Comparison of ENCODE assay signal across 8 cellular contexts in genomic region chr11:73876424-73877300, GRCh38. TPM values are rescaled to one million over a fixed set of nuclear protein-coding genes. Genes with fewer than 3 reads are reported as not detected.
DNase-seq lines count a peak whose midpoint lies in the region; ATAC-seq and TF ChIP-seq lines count a peak whose summit lies in the region.

COA4 (minus strand) TSS chr11:73876846; CDS start chr11:73873378, 3,468 bp downstream.
PAAF1 (plus strand) TSS chr11:73876999; CDS start chr11:73877022, 23 bp downstream.

- H3K4me1 Mint-ChIP-seq in activated CD4-positive, alpha-beta T cell treated with anti-CD3 and anti-CD28 coated beads for 36 hours = peaks cover 32% of the 10 kb centered on the region

- no peaks in the 10 kb centered on the region for H3K9me3 Mint-ChIP-seq in activated CD4-positive, alpha-beta T cell treated with anti-CD3 and anti-CD28 coated beads for 36 hours (ENCODE audit: low read depth)

- DNase-seq in Ammon's horn (ENCODE audit: low spot score) (peak; percentile 99), GM19238 (ENCODE audit: insufficient read length, low spot score) (peak; percentile 95), NCI-H524 (lab: John Stamatoyannopoulos, UW) (peak; percentile 92 to 98), choroid plexus epithelial cell (ENCODE audit: low read depth) (peak; percentile 96), kidney glomerular epithelial cell (lab: John Stamatoyannopoulos, UW) (peak; percentile 95)
- DNase-seq in activated CD4-positive, alpha-beta T cell treated with anti-CD3 and anti-CD28 coated beads for 36 hours = peak; percentile 97
- peak; percentile 82 to 87 for DNase-seq in stimulated activated CD4-positive, alpha-beta T cell treated with anti-CD3 and anti-CD28 coated beads, Interleukin-1b, Interleukin-23, amount 100 ng/mL, for 1 hour (ENCODE audit: low read depth in 2 of 2)

- peak within 1 kb of the TSS; percentile 94 for H3K4me3 ChIP-seq in choroid plexus epithelial cell (ENCODE audit: low read depth, low read length)

- peak; percentile 98 for ATAC-seq in HG03442 (IDR thresholded peaks at IDR 0.05; ENCODE audit: unreplicated experiment)
- ATAC-seq in activated CD4-positive, alpha-beta T cell treated with anti-CD3 and anti-CD28 coated beads for 36 hours = peak; percentile 95

- no peaks in the 10 kb centered on the region for H3K27me3 Mint-ChIP-seq in activated CD4-positive, alpha-beta T cell treated with anti-CD3 and anti-CD28 coated beads for 36 hours

- POLR2A ChIA-PET in activated CD4-positive, alpha-beta T cell treated with anti-CD3 and anti-CD28 coated beads for 36 hours (lab: Charles Lee) = interaction anchor here (0.6 to 1.3 kb wide), 5 partner anchors 14 to 116 kb away, joined by 3 to 6 read pairs (median 4); partner anchors contain the start of genes MRPL48 and RAB6A

- H3K4me3 Mint-ChIP-seq in activated CD4-positive, alpha-beta T cell treated with anti-CD3 and anti-CD28 coated beads for 36 hours = peak within 1 kb of the TSS; percentile 93

- no peak for TF ChIP-seq CTCF in choroid plexus epithelial cell (conservative IDR thresholded peaks at IDR 0.05; ENCODE audit: low read depth, low read length)

- H3K27ac Mint-ChIP-seq in activated CD4-positive, alpha-beta T cell treated with anti-CD3 and anti-CD28 coated beads for 36 hours = peak within 1 kb of the TSS; percentile 100

- intact Hi-C loops in activated CD4-positive, alpha-beta T cell treated with anti-CD3 and anti-CD28 coated beads for 36 hours (cut with DNase I, micrococcal nuclease) = loop anchor here (1.0 to 5.0 kb wide), 13 partner anchors 88 to 1064 kb away; partner anchors contain the start of genes C2CD3 (in 2 of the 2), PPME1 (in 2 of the 2), RAB6A (in 2 of the 2) and ATG16L2 (in 1 of the 2)

- H3K36me3 Mint-ChIP-seq in activated CD4-positive, alpha-beta T cell treated with anti-CD3 and anti-CD28 coated beads for 36 hours (ENCODE audit: low read depth) = peaks cover 38% of the 10 kb centered on the region

- CTCF ChIA-PET in activated CD4-positive, alpha-beta T cell treated with anti-CD3 and anti-CD28 coated beads for 36 hours (lab: Charles Lee) = interaction anchor here (0.9 kb wide), 1 partner anchor 44 kb away, joined by 5 read pairs; no protein-coding TSS in a partner anchor

RNA-seq across cellular contexts. Expression of gene COA4, which starts in this region (rescaled TPM):
- total RNA-seq in activated CD4-positive, alpha-beta T cell treated with anti-CD3 and anti-CD28 coated beads for 36 hours = 100 to 1,000 TPM; 103 to 112 TPM

RNA-seq across cellular contexts. Expression of gene PAAF1, which starts in this region (rescaled TPM):
- total RNA-seq in activated CD4-positive, alpha-beta T cell treated with anti-CD3 and anti-CD28 coated beads for 36 hours = 10 to 100 TPM; 34.2 to 34.8 TPM

Comparison
In these comparisons a context has a peak if more than half of its experiments do, and no peak if none do; other contexts are left out.
1. Peak in every context shown above with its lines: DNase-seq, ATAC-seq and H3K4me3 ChIP-seq.